In the genomic region with DNA sequence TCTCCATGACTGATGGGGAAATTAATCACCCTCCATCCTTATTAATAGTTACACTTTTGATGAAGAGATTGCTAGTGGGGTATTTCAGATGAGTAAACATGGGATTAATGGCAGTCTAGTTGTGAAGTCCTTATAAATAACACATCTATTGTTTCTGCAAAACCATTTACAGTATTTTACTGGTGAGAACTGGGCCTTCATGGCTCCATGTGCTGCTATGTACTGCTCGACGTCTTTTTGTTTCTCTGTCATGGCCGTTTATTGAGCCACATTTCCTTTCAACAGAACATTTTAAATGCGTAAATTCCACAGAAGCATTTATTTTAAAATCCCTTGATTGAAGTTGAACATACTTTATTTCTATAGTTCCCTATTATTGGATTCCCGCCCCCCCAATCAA, we compare ENCODE assay signal across 21 cellular contexts.
"Had no signal": no experiment of that assay in that cellular context is flagged by ENCODE, and none has a peak within 500 bp of the region (broad histone marks: within the 10 kb centered on the region; RNA-seq: fewer than 3 reads in every experiment).

No MANE protein-coding gene starts in this region.

- H3K36me3 ChIP-seq: breast epithelium, colonic mucosa had no signal

- H2AFZ ChIP-seq: hepatocyte had no signal

- H3K27ac ChIP-seq: colonic mucosa, hepatocyte, right lobe of liver had no signal

- H3K4me3 Mint-ChIP-seq: activated CD4-positive, alpha-beta memory T cell treated with anti-CD3 and anti-CD28 coated beads for 36 hours; activated naive CD8-positive, alpha-beta T cell; central memory CD8-positive, alpha-beta T cell; effector memory CD8-positive, alpha-beta T cell had no signal

- ATAC-seq: effector memory CD8-positive, alpha-beta T cell; right lobe of liver had no signal

- H3K9me3 ChIP-seq: breast epithelium, colonic mucosa, right lobe of liver had no signal

- H3K27me3 Mint-ChIP-seq: activated CD4-positive, alpha-beta memory T cell treated with anti-CD3 and anti-CD28 coated beads for 36 hours; activated naive CD8-positive, alpha-beta T cell; central memory CD8-positive, alpha-beta T cell; effector memory CD8-positive, alpha-beta T cell; T-helper 17 cell had no signal

- DNase-seq: activated CD4-positive, alpha-beta memory T cell treated with anti-CD3 and anti-CD28 coated beads for 36 hours; activated CD4-positive, alpha-beta T cell treated with anti-CD3 and anti-CD28 coated beads for 48 hours; activated CD4-positive, CD25-positive, alpha-beta regulatory T cell; activated naive CD4-positive, alpha-beta T cell; amniotic stem cell; colonic mucosa; dorsolateral prefrontal cortex; effector memory CD8-positive, alpha-beta T cell; glutamatergic neuron; occipital lobe; posterior cingulate gyrus; right lobe of liver; small intestine; stimulated activated CD4-positive, alpha-beta T cell treated with anti-CD3 and anti-CD28 coated beads, Interleukin-15, amount 100 ng/mL, for 24 hours; stimulated activated naive CD4-positive, alpha-beta T cell treated with Interleukin-2 at 50 U/mL for 16 hours; SW 1271; T-helper 17 cell had no signal

- H3K27me3 ChIP-seq: breast epithelium, colonic mucosa, dorsolateral prefrontal cortex, hepatocyte, right lobe of liver had no signal

- H3K4me3 ChIP-seq: breast epithelium, colonic mucosa, dorsolateral prefrontal cortex, hepatocyte, right lobe of liver had no signal

- H3K4me2 ChIP-seq: hepatocyte had no signal

- H3K9me3 Mint-ChIP-seq: activated CD4-positive, alpha-beta memory T cell treated with anti-CD3 and anti-CD28 coated beads for 36 hours; central memory CD8-positive, alpha-beta T cell; effector memory CD8-positive, alpha-beta T cell had no signal
